Comparison of ENCODE assay signal across 1 cellular context in genomic region chr3:142987080-142987700, GRCh38.
TF ChIP-seq lines count a peak whose summit lies in the region.

No MANE protein-coding gene starts in this region.

TF ChIP-seq in HepG2, 621 proteins besides CTCF, POLR2A, EP300 and RAD21:
- TF ChIP-seq ZNF883 (CRISPR knock-in tag; IDR thresholded peaks at IDR 0.05; ENCODE audit: not compliant biosample characterization) (no peak), STAG1 (CRISPR knock-in tag; IDR thresholded peaks at IDR 0.05) (peak; percentile 72), MIXL1 (CRISPR knock-in tag; IDR thresholded peaks at IDR 0.05) (0 out of 2 replicates have a peak, but pooled peaks have one; percentile 40), SMC3 (IDR thresholded peaks at IDR 0.05; ENCODE audit: low read length) (peak; percentile 76), GATAD2A (CRISPR knock-in tag; IDR thresholded peaks at IDR 0.05) (peak; percentile 33), AHR (CRISPR knock-in tag; IDR thresholded peaks at IDR 0.05) (no peak), FUBP1 (CRISPR knock-in tag; IDR thresholded peaks at IDR 0.05; ENCODE audit: borderline replicate concordance) (no peak), ZNF687 (CRISPR knock-in tag; IDR thresholded peaks at IDR 0.05) (peak; percentile 31; the same call in 1 of the 2 replicates), ZZZ3 (CRISPR knock-in tag; IDR thresholded peaks at IDR 0.05; ENCODE audit: borderline replicate concordance) (no peak), RBAK (CRISPR knock-in tag; IDR thresholded peaks at IDR 0.05) (no peak), HMG20B (CRISPR knock-in tag; conservative IDR thresholded peaks at IDR 0.05) (no peak)
